Comparison of ENCODE assay signal across 9 cellular contexts in genomic region chrX:57918750-57919436, GRCh38. TPM values are rescaled to one million over a fixed set of nuclear protein-coding genes. Genes with fewer than 3 reads are reported as not detected.
DNase-seq lines count a peak whose midpoint lies in the region; ATAC-seq and TF ChIP-seq lines count a peak whose summit lies in the region.
"Had no signal": no experiment of that assay in that cellular context is flagged by ENCODE, and none has a peak within 500 bp of the region (broad histone marks: within the 10 kb centered on the region; RNA-seq: fewer than 3 reads in every experiment).

No MANE protein-coding gene starts in this region.

- no peaks in the 10 kb centered on the region for H3K4me1 ChIP-seq in gastroesophageal sphincter
- no peaks in the 10 kb centered on the region for H3K4me1 ChIP-seq in thoracic aorta (ENCODE audit: control insufficient read depth in 1 of 2, low read depth in 2 of 2)
- H3K4me1 ChIP-seq: Caco-2 had no signal

- peak; percentile 14 for DNase-seq in NCI-H2029 (lab: John Stamatoyannopoulos, UW)
- no peak for DNase-seq in NCI-H2029 treated with DMSO at 0.1 percent for 48 hours (lab: John Stamatoyannopoulos, UW)
- DNase-seq in HFF-Myc (ENCODE audit: extremely low read depth, low read depth): no peak
- peak; percentile 60 for DNase-seq in SK-MEL-5 (ENCODE audit: low read depth, low spot score)
- no peak for DNase-seq in thoracic aorta (ENCODE audit: low spot score)

- no peaks in the 10 kb centered on the region for H3K27me3 ChIP-seq in gastroesophageal sphincter
- H3K27me3 ChIP-seq in thoracic aorta (replicated peaks; ENCODE audit: insufficient read depth): no peaks in the 10 kb centered on the region

- TF ChIP-seq CTCF in HFF-Myc (IDR thresholded peaks at IDR 0.05; ENCODE audit: low read depth, low read length, missing control alignments): peak; percentile 35
- TF ChIP-seq CTCF in gastroesophageal sphincter (IDR thresholded peaks at IDR 0.05): peak; percentile 28 to 57 (median 38)
- no peak for TF ChIP-seq CTCF in thoracic aorta (IDR thresholded peaks at IDR 0.05)

- no peak for TF ChIP-seq EP300 in gastroesophageal sphincter (IDR thresholded peaks at IDR 0.05)

- no peak overlapping the region for H3K27ac ChIP-seq in gastroesophageal sphincter
- no peak overlapping the region for H3K27ac ChIP-seq in thoracic aorta

- no peak for TF ChIP-seq POLR2A in gastroesophageal sphincter (IDR thresholded peaks at IDR 0.05)

- in situ Hi-C loops in SK-MEL-5 (cut with HindIII; ENCODE audit: low pct_unique_long_range_greater_than_20kb, low sequenced_read_pairs): no loop called here

- H3K9me3 ChIP-seq in gastroesophageal sphincter: no peaks in the 10 kb centered on the region
- H3K9me3 ChIP-seq in thoracic aorta: no peaks in the 10 kb centered on the region
- H3K9me3 ChIP-seq: Caco-2 had no signal

- WGBS in gastroesophageal sphincter (ENCODE audit: low coverage in 1 of 2), 2 donors: 40% methylated on average over 15 of the region's 19 CpGs; no CpG with 5 or more reads in 1 of the 2 donors

- H3K36me3 ChIP-seq in gastroesophageal sphincter (no peaks in the 10 kb centered on the region), thoracic aorta (no peaks in the 10 kb centered on the region)

- peak; percentile 37 for ATAC-seq in gastroesophageal sphincter
- no peak for ATAC-seq in thoracic aorta (ENCODE audit: insufficient number of reproducible peaks, low FRiP score, low read depth)
- no peak for ATAC-seq in HG02981 (IDR thresholded peaks at IDR 0.05; ENCODE audit: unreplicated experiment)
- no peak for ATAC-seq in GM21786 (IDR thresholded peaks at IDR 0.05; ENCODE audit: unreplicated experiment)

- H3K4me3 ChIP-seq in HFF-Myc (replicated peaks; ENCODE audit: low read depth, low read length) (no peak overlapping the region), gastroesophageal sphincter (peak overlapping the region in 1 of 2 donors; percentile 4), thoracic aorta (peak overlapping the region; percentile 39)

RNA-seq across cellular contexts. Expression of gene ZXDA, which starts 8.6 kb away (rescaled TPM):
- total RNA-seq in SK-MEL-5 (2014; rRNA removed; shearing (Covaris generic)): 3.2 and 3.8 TPM in 2 replicates
- polyA plus RNA-seq in SK-MEL-5 (2015; cell fraction: cytosol; rRNA removed): 1.8 and 2.0 TPM in 2 replicates
- polyA plus RNA-seq in SK-MEL-5 (2015; cell fraction: nucleus; rRNA removed): 1.5 and 2.5 TPM in 2 replicates
- 10 to 100 TPM in 1 of 4 donors, 1 to 10 TPM in 3; 6.4 to 14.8 (median 9.6) TPM for total RNA-seq in gastroesophageal sphincter
- total RNA-seq in thoracic aorta: 10 to 100 TPM in 1 of 2 donors, 1 to 10 TPM in 1; 8.9 to 13.8 TPM

Comparison
In these comparisons a context has a peak if more than half of its experiments do, and no peak if none do; other contexts are left out.
1. DNase-seq: peak in NCI-H2029 (single experiment) and SK-MEL-5 (single experiment); none in NCI-H2029 treated with DMSO at 0.1 percent for 48 hours (single experiment), HFF-Myc (single experiment) and thoracic aorta (single experiment).